In the genomic region with DNA sequence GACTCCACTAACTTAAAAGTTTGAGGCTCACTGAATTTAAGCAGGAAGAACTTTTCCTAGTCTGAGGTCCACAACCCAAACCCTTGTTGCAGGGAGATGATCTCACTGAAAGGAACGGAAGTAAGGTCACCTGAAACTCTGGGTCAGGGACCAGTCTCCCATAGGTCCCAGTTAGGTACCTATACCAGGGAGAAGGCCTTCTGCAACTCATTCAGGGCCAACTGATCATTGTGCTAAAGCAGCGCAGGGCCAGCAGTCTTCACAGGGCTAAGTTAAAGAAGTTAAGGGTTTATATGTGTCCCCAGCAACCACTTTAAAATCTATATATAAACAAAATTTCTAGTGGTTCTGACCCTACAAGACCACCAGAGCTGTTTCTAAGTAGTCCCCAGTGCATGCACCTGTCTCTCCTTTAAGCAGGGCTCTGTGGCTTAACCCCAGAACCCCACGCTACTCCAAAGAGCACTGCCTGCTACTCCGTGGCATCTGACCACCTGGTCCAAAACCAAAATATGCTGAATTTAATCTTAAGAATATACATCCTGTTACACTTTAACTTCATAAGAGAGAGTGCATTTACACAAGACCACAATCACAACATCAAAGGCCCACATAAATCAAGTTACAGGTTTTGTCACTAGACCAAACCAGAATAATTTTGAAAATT, we compare ENCODE assay signal across 1 cellular context.
TF ChIP-seq lines count a peak whose summit lies in the region.

No MANE protein-coding gene starts in this region.

TF ChIP-seq in K562, 482 proteins besides CTCF, POLR2A, EP300 and RAD21:
- 0 out of 2 replicates have a peak, but pooled peaks have one; percentile 13 for TF ChIP-seq SP1 (CRISPR knock-in tag; IDR thresholded peaks at IDR 0.05)
- TF ChIP-seq, protein P1, sequence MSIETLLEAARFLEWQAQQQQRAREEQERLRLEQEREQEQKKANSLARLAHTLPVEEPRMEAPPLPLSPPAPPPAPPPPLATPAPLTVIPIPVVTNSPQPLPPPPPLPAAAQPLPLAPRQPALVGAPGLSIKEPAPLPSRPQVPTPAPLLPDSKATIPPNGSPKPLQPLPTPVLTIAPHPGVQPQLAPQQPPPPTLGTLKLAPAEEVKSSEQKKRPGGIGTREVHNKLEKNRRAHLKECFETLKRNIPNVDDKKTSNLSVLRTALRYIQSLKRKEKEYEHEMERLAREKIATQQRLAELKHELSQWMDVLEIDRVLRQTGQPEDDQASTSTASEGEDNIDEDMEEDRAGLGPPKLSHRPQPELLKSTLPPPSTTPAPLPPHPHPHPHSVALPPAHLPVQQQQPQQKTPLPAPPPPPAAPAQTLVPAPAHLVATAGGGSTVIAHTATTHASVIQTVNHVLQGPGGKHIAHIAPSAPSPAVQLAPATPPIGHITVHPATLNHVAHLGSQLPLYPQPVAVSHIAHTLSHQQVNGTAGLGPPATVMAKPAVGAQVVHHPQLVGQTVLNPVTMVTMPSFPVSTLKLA (conservative IDR thresholded peaks at IDR 0.05), result 0 out of 4 replicates have a peak, but pooled peaks of 1 of the 2 experiments have one; percentile 10
- TF ChIP-seq LEF1 (IDR thresholded peaks at IDR 0.05), result 0 out of 2 replicates have a peak, but pooled peaks have one; percentile 71
- TF ChIP-seq, protein P2, sequence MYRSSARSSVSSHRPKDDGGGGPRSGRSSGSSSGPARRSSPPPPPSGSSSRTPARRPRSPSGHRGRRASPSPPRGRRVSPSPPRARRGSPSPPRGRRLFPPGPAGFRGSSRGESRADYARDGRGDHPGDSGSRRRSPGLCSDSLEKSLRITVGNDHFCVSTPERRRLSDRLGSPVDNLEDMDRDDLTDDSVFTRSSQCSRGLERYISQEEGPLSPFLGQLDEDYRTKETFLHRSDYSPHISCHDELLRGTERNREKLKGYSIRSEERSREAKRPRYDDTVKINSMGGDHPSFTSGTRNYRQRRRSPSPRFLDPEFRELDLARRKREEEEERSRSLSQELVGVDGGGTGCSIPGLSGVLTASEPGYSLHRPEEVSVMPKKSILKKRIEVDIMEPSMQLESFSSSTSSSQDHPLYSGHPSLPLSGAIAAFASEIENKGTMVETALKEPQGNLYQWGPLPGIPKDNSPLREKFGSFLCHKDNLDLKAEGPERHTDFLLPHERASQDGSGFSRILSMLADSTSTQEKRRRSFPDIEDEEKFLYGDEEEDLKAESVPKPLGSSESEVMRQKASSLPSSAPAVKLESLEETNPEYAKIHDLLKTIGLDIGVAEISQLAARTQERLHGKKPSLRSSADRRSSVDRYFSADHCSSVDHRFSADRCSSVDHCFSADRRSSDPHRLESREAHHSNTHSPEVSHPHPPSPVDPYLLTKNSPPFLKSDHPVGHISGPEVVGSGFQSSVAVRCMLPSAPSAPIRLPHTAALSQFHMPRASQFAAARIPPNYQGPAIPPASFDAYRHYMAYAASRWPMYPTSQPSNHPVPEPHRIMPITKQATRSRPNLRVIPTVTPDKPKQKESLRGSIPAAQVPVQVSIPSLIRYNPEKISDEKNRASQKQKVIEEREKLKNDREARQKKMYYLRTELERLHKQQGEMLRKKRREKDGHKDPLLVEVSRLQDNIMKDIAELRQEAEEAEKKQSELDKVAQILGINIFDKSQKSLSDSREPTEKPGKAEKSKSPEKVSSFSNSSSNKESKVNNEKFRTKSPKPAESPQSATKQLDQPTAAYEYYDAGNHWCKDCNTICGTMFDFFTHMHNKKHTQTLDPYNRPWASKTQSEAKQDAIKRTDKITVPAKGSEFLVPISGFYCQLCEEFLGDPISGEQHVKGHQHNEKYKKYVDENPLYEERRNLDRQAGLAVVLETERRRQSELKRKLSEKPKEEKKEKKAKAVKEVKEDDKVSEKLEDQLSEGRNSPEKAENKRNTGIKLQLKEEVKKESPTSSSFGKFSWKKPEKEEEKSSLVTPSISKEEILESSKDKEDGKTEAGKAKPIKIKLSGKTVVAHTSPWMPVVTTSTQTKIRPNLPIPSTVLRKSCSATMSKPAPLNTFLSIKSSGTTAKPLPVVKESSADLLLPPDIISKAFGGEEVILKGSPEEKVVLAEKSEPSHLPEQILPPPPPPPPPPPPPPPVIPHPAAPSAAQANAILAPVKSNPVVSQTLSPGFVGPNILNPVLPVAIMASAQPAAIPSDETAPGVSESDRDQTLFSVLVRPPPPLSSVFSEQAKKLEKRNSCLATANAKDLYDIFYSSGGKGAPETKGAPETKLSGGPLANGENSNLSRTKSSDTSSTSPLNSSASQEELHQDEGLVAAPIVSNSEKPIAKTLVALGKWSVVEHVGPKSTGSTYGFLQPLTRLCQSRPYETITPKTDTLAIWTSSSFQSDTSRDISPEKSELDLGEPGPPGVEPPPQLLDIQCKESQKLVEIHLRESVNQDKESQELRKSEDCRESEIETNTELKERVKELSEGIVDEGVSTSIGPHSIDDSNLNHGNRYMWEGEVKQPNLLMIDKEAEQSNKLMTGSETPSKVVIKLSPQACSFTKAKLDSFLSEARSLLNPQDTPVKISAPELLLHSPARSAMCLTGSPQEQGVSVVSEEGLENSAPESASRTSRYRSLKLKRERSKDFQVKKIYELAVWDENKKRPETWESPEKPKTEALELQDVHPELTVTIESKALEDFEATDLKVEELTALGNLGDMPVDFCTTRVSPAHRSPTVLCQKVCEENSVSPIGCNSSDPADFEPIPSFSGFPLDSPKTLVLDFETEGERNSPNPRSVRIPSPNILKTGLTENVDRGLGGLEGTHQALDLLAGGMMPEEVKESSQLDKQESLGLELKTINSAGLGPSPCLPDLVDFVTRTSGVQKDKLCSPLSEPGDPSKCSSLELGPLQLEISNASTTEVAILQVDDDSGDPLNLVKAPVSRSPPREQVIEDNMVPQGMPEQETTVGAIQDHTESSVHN (IDR thresholded peaks at IDR 0.05; ENCODE audit: borderline replicate concordance in 1 of 2, low read depth in 1 of 2), result no peak
